In genomic region chr11:21169639-21170038, GRCh38 we compare ENCODE assay signal across 36 cellular contexts.
"Had no signal": no experiment of that assay in that cellular context is flagged by ENCODE, and none has a peak within 500 bp of the region (broad histone marks: within the 10 kb centered on the region; RNA-seq: fewer than 3 reads in every experiment).

No MANE protein-coding gene starts in this region.

- H3K27me3 ChIP-seq: ascending aorta, cardiac muscle cell had no signal

- H3K4me3 ChIP-seq: ascending aorta, cardiac muscle cell had no signal

- H3K9me3 Mint-ChIP-seq: activated CD4-positive, alpha-beta T cell treated with anti-CD3 and anti-CD28 coated beads, Interleukin-2, amount 10 ng/mL, durations not matched to agents 24 days and 14 days; activated CD8-positive, alpha-beta T cell treated with anti-CD3 and anti-CD28 coated beads for 36 hours; activated naive CD4-positive, alpha-beta T cell treated with anti-CD3 and anti-CD28 coated beads for 36 hours; activated naive CD8-positive, alpha-beta T cell treated with anti-CD3 and anti-CD28 coated beads, Interleukin-2, amount 50 U/mL, for 24 hours; activated T-cell treated with anti-CD3 and anti-CD28 coated beads, Interleukin-2, amount 50 U/mL, for 4 hours; activated T-helper 1 cell treated with anti-CD3 and anti-CD28 coated beads, Interleukin-12 subunit alpha, Interleukin-12 subunit beta, Interleukin-2, Interleukin-4 antibody, amounts not matched to agents 30 ng/mL and 10 ng/mL and 1 ng/mL, durations not matched to agents 14 hours and 24 hours and 36 hours; brain had no signal

- H3K27me3 Mint-ChIP-seq: activated B cell treated with CpG ODN at 0.5 μM for 24 hours; activated CD4-positive, alpha-beta memory T cell treated with anti-CD3 and anti-CD28 coated beads for 36 hours; activated CD4-positive, alpha-beta T cell treated with anti-CD3 and anti-CD28 coated beads, Interleukin-2, amount 10 ng/mL, durations not matched to agents 24 days and 14 days; activated CD8-positive, alpha-beta T cell treated with anti-CD3 and anti-CD28 coated beads for 36 hours; activated naive CD8-positive, alpha-beta T cell; activated naive CD8-positive, alpha-beta T cell treated with anti-CD3 and anti-CD28 coated beads, Interleukin-2, amount 10 ng/mL, durations not matched to agents 7 days and 5 days; activated naive CD8-positive, alpha-beta T cell treated with anti-CD3 and anti-CD28 coated beads, Interleukin-2, amount 50 U/mL, for 24 hours; activated T-helper 17 cell treated with anti-CD3 and anti-CD28 coated beads, Interleukin-2, amount 50 U/mL, for 72 hours; central memory CD8-positive, alpha-beta T cell had no signal

- H3K4me3 Mint-ChIP-seq: activated B cell treated with CpG ODN at 0.5 μM for 24 hours; activated CD4-positive, alpha-beta memory T cell treated with anti-CD3 and anti-CD28 coated beads for 36 hours; activated CD4-positive, alpha-beta T cell treated with anti-CD3 and anti-CD28 coated beads, Interleukin-2, amount 10 ng/mL, durations not matched to agents 24 days and 14 days; activated CD8-positive, alpha-beta T cell treated with anti-CD3 and anti-CD28 coated beads for 36 hours; activated naive CD4-positive, alpha-beta T cell treated with anti-CD3 and anti-CD28 coated beads for 36 hours; activated naive CD4-positive, alpha-beta T cell treated with anti-CD3 and anti-CD28 coated beads, Interleukin-2, amount 50 U/mL, for 24 hours; activated naive CD8-positive, alpha-beta T cell; activated naive CD8-positive, alpha-beta T cell treated with anti-CD3 and anti-CD28 coated beads, Interleukin-2, amount 10 ng/mL, durations not matched to agents 7 days and 5 days; activated naive CD8-positive, alpha-beta T cell treated with anti-CD3 and anti-CD28 coated beads, Interleukin-2, amount 50 U/mL, for 24 hours; activated T-cell treated with anti-CD3 and anti-CD28 coated beads, Interleukin-2, amount 50 U/mL, for 4 hours; activated T-cell treated with anti-CD3 and anti-CD28 coated beads, Interleukin-2, amount 50 U/mL, for 72 hours; activated T-helper 1 cell treated with anti-CD3 and anti-CD28 coated beads, Interleukin-12 subunit alpha, Interleukin-12 subunit beta, Interleukin-2, Interleukin-4 antibody, amounts not matched to agents 30 ng/mL and 10 ng/mL and 1 ng/mL, durations not matched to agents 14 hours and 24 hours and 36 hours; activated T-helper 17 cell treated with anti-CD3 and anti-CD28 coated beads, Interleukin-2, amount 50 U/mL, for 72 hours; brain; central memory CD8-positive, alpha-beta T cell; T-helper 1 cell treated with Interleukin-12 subunit alpha and Interleukin-12 subunit beta and Interleukin-4 antibody, amounts not matched to agents 30 μg/mL and 1 μg/mL, for 36 hours; T-helper 2 cell treated with Interferon-gamma antibody and Interleukin-4, amounts not matched to agents 5 μg/mL and 100 μg/mL, for 36 hours had no signal

- H3K27ac Mint-ChIP-seq: activated B cell treated with CpG ODN at 0.5 μM for 24 hours; activated CD4-positive, alpha-beta memory T cell treated with anti-CD3 and anti-CD28 coated beads for 36 hours; activated CD4-positive, alpha-beta T cell treated with anti-CD3 and anti-CD28 coated beads, Interleukin-2, amount 10 ng/mL, durations not matched to agents 24 days and 14 days; activated CD8-positive, alpha-beta T cell treated with anti-CD3 and anti-CD28 coated beads for 36 hours; activated naive CD4-positive, alpha-beta T cell treated with anti-CD3 and anti-CD28 coated beads for 36 hours; activated naive CD4-positive, alpha-beta T cell treated with anti-CD3 and anti-CD28 coated beads, Interleukin-2, amount 50 U/mL, for 24 hours; activated naive CD8-positive, alpha-beta T cell; activated naive CD8-positive, alpha-beta T cell treated with anti-CD3 and anti-CD28 coated beads, Interleukin-2, amount 10 ng/mL, durations not matched to agents 7 days and 5 days; activated naive CD8-positive, alpha-beta T cell treated with anti-CD3 and anti-CD28 coated beads, Interleukin-2, amount 50 U/mL, for 24 hours; activated T-cell treated with anti-CD3 and anti-CD28 coated beads, Interleukin-2, amount 50 U/mL, for 72 hours; activated T-helper 1 cell treated with anti-CD3 and anti-CD28 coated beads, Interleukin-12 subunit alpha, Interleukin-12 subunit beta, Interleukin-2, Interleukin-4 antibody, amounts not matched to agents 30 ng/mL and 10 ng/mL and 1 ng/mL, durations not matched to agents 14 hours and 24 hours and 36 hours; activated T-helper 17 cell treated with anti-CD3 and anti-CD28 coated beads, Interleukin-2, amount 50 U/mL, for 72 hours; brain; T-helper 1 cell treated with Interleukin-12 subunit alpha and Interleukin-12 subunit beta and Interleukin-4 antibody, amounts not matched to agents 30 μg/mL and 1 μg/mL, for 36 hours; T-helper 2 cell treated with Interferon-gamma antibody and Interleukin-4, amounts not matched to agents 5 μg/mL and 100 μg/mL, for 36 hours had no signal

- H3K36me3 Mint-ChIP-seq: activated CD4-positive, alpha-beta memory T cell treated with anti-CD3 and anti-CD28 coated beads for 36 hours; activated naive CD4-positive, alpha-beta T cell treated with anti-CD3 and anti-CD28 coated beads, Interleukin-2, amount 50 U/mL, for 24 hours; activated naive CD8-positive, alpha-beta T cell; activated naive CD8-positive, alpha-beta T cell treated with anti-CD3 and anti-CD28 coated beads, Interleukin-2, amount 10 ng/mL, durations not matched to agents 7 days and 5 days; brain had no signal

- H3K4me1 Mint-ChIP-seq: activated B cell treated with CpG ODN at 0.5 μM for 24 hours; activated CD4-positive, alpha-beta T cell treated with anti-CD3 and anti-CD28 coated beads, Interleukin-2, amount 10 ng/mL, durations not matched to agents 24 days and 14 days; activated naive CD4-positive, alpha-beta T cell treated with anti-CD3 and anti-CD28 coated beads, Interleukin-2, amount 50 U/mL, for 24 hours; activated naive CD8-positive, alpha-beta T cell treated with anti-CD3 and anti-CD28 coated beads, Interleukin-2, amount 10 ng/mL, durations not matched to agents 7 days and 5 days; activated naive CD8-positive, alpha-beta T cell treated with anti-CD3 and anti-CD28 coated beads, Interleukin-2, amount 50 U/mL, for 24 hours; activated T-helper 17 cell treated with anti-CD3 and anti-CD28 coated beads, Interleukin-2, amount 50 U/mL, for 72 hours; brain; central memory CD8-positive, alpha-beta T cell had no signal

- DNase-seq: activated B cell treated with CpG ODN at 0.5 μM for 24 hours; activated CD4-positive, alpha-beta memory T cell treated with anti-CD3 and anti-CD28 coated beads for 36 hours; activated CD4-positive, alpha-beta T cell treated with anti-CD3 and anti-CD28 coated beads for 4 hours; activated CD4-positive, alpha-beta T cell treated with anti-CD3 and anti-CD28 coated beads, Interleukin-2, amount 10 ng/mL, durations not matched to agents 24 days and 14 days; activated CD4-positive, alpha-beta T cell treated with anti-CD3 and anti-CD28 coated beads, Interleukin-2, amount 50 U/mL, for 1 hour; activated CD4-positive, alpha-beta T cell treated with anti-CD3 and anti-CD28 coated beads, Interleukin-2, amount 50 U/mL, for 4 hours; activated CD4-positive, CD25-positive, alpha-beta regulatory T cell treated with anti-CD3 and anti-CD28 coated beads, Interleukin-2, amount 50 U/mL, for 72 hours; activated CD8-positive, alpha-beta memory T cell treated with anti-CD3 and anti-CD28 coated beads, Interleukin-2, amount 50 U/mL, for 4 hours; activated CD8-positive, alpha-beta T cell treated with anti-CD3 and anti-CD28 coated beads for 36 hours; activated effector memory CD4-positive, alpha-beta T cell treated with anti-CD3 and anti-CD28 coated beads, Interleukin-2, amount 50 U/mL, for 16 hours; activated gamma-delta T cell treated with Interleukin-2 at 50 U/mL for 16 hours; activated naive CD4-positive, alpha-beta T cell; activated naive CD4-positive, alpha-beta T cell treated with anti-CD3 and anti-CD28 coated beads for 36 hours; activated naive CD8-positive, alpha-beta T cell treated with anti-CD3 and anti-CD28 coated beads, Interleukin-2, amount 10 ng/mL, durations not matched to agents 7 days and 5 days; activated naive CD8-positive, alpha-beta T cell treated with anti-CD3 and anti-CD28 coated beads, Interleukin-2, amount 50 U/mL, for 24 hours; activated T-cell treated with anti-CD3 and anti-CD28 coated beads for 4 hours; activated T-cell treated with anti-CD3 and anti-CD28 coated beads, Interleukin-2, amount 50 U/mL, for 1 hour; activated T-cell treated with anti-CD3 and anti-CD28 coated beads, Interleukin-2, amount 50 U/mL, for 4 hours; activated T-cell treated with anti-CD3 and anti-CD28 coated beads, Interleukin-2, amount 50 U/mL, for 72 hours; amygdala; anterior cingulate cortex; caudate nucleus; T-helper 1 cell; T-helper 2 cell; T-helper 9 cell had no signal

- H3K36me3 ChIP-seq: ascending aorta, cardiac muscle cell had no signal

- H3K4me1 ChIP-seq: ascending aorta had no signal

- H3K9me3 ChIP-seq: ascending aorta had no signal

- H3K27ac ChIP-seq: ascending aorta, cardiac muscle cell, VCaP had no signal
